In genomic region chr1:41473738-41474362, GRCh38 we compare ENCODE assay signal across 19 cellular contexts. TPM values are rescaled to one million over a fixed set of nuclear protein-coding genes. Genes with fewer than 3 reads are reported as not detected.
DNase-seq lines count a peak whose midpoint lies in the region; TF ChIP-seq lines count a peak whose summit lies in the region.
"Had no signal": no experiment of that assay in that cellular context is flagged by ENCODE, and none has a peak within 500 bp of the region (broad histone marks: within the 10 kb centered on the region; RNA-seq: fewer than 3 reads in every experiment).

No MANE protein-coding gene starts in this region.

- DNase-seq in SJCRH30 (no peak), right atrium auricular region (ENCODE audit: low spot score) (no peak), sigmoid colon (no peak), GDM1 (lab: John Stamatoyannopoulos, UW) (no peak), NCI-H1105 treated with DMSO at 0.1 percent for 48 hours (lab: John Stamatoyannopoulos, UW) (no peak)
- DNase-seq in stimulated activated naive CD4-positive, alpha-beta T cell treated with Interleukin-2 at 50 U/mL for 16 hours (lab: John Stamatoyannopoulos, UW) = no peak
- no peak for DNase-seq in stimulated activated CD4-positive, alpha-beta T cell treated with anti-CD3 and anti-CD28 coated beads, Interleukin-2, amount 100 ng/mL, for 48 hours
- DNase-seq: ACHN; activated B cell treated with CpG ODN at 0.5 μM for 24 hours; activated CD8-positive, alpha-beta T cell treated with anti-CD3 and anti-CD28 coated beads for 36 hours; activated naive CD4-positive, alpha-beta T cell treated with anti-CD3 and anti-CD28 coated beads for 36 hours; activated T-cell treated with anti-CD3 and anti-CD28 coated beads, Interleukin-2, amount 50 U/mL, for 4 hours; NCI-H510A; NK-92 treated with Interleukin-12 subunit alpha and Interleukin-12 subunit beta, amount 100 ng/mL, for 24 hours; RPMI8226; stimulated activated naive CD4-positive, alpha-beta T cell; T-helper 2 cell had no signal

- whole genome bisulfite sequencing in sigmoid colon, 2 donors = 92 to 96% methylated on average over 6 of the region's 6 CpGs

- H3K9me3 ChIP-seq in SJCRH30 (replicated peaks) = no peaks in the 10 kb centered on the region
- H3K9me3 ChIP-seq in right atrium auricular region = no peaks in the 10 kb centered on the region
- H3K9me3 ChIP-seq in sigmoid colon = no peaks in the 10 kb centered on the region

- H3K4me3 ChIP-seq in SJCRH30 = no peak overlapping the region
- H3K4me3 ChIP-seq in right atrium auricular region = no peak overlapping the region
- H3K4me3 ChIP-seq in sigmoid colon = no peak overlapping the region

- TF ChIP-seq POLR2A in sigmoid colon (IDR thresholded peaks at IDR 0.05) = no peak

- no peaks in the 10 kb centered on the region for H3K27me3 ChIP-seq in SJCRH30
- H3K27me3 ChIP-seq in right atrium auricular region = no peaks in the 10 kb centered on the region
- no peaks in the 10 kb centered on the region for H3K27me3 ChIP-seq in sigmoid colon

- peak overlapping the region; percentile 84 for H3K27ac ChIP-seq in 22Rv1
- peak overlapping the region; percentile 75; the same call in 1 of the 2 replicates for H3K27ac ChIP-seq in SJCRH30
- H3K27ac ChIP-seq in right atrium auricular region = peak overlapping the region; percentile 77 to 79
- peak overlapping the region; percentile 82 to 93 (median 86) for H3K27ac ChIP-seq in sigmoid colon
- H3K27ac ChIP-seq: C4-2B had no signal

- TF ChIP-seq CTCF in 22Rv1 (IDR thresholded peaks at IDR 0.05) (no peak), right atrium auricular region (IDR thresholded peaks at IDR 0.05) (no peak), sigmoid colon (IDR thresholded peaks at IDR 0.05) (no peak)

- intact Hi-C loops in sigmoid colon (cut with DNase I) = no loop called here

- no peak for TF ChIP-seq EP300 in sigmoid colon (IDR thresholded peaks at IDR 0.05)

- H3K4me1 ChIP-seq in SJCRH30 (peaks cover 42% of the 10 kb centered on the region), right atrium auricular region (peaks cover 0 to 46% of the 10 kb centered on the region in 2 donors), sigmoid colon (peaks cover 0 to 40% (median 36%) of the 10 kb centered on the region in 4 donors)

- H3K36me3 ChIP-seq in SJCRH30 (no peaks in the 10 kb centered on the region), right atrium auricular region (no peaks in the 10 kb centered on the region), sigmoid colon (no peaks in the 10 kb centered on the region)

RNA-seq across cellular contexts. Expression of gene EDN2, which starts 10.6 kb away (rescaled TPM):
- 0.18 and 0.32 TPM in 2 replicates for total RNA-seq in SJCRH30 (2014; rRNA removed; shearing (Covaris generic))
- total RNA-seq in right atrium auricular region (under 1 TPM in 1 of 2 donors, not detected in 1; 0.78 TPM), sigmoid colon (1 to 10 TPM in 1 of 4 donors, not detected in 3; 2.2 TPM)
- polyA plus RNA-seq in sigmoid colon = 1 to 10 TPM in 1 of 3 donors, under 1 TPM in 2; 0.57 to 4.8 (median 0.92) TPM
- total RNA-seq: activated B cell treated with CpG ODN at 0.5 μM for 24 hours; activated CD8-positive, alpha-beta T cell treated with anti-CD3 and anti-CD28 coated beads for 36 hours; activated naive CD4-positive, alpha-beta T cell treated with anti-CD3 and anti-CD28 coated beads for 36 hours; activated T-cell treated with anti-CD3 and anti-CD28 coated beads, Interleukin-2, amount 50 U/mL, for 4 hours had no signal
